In genomic region chr14:38080696-38081095, GRCh38 we compare ENCODE assay signal across 21 cellular contexts.
"Had no signal": no experiment of that assay in that cellular context is flagged by ENCODE, and none has a peak within 500 bp of the region (broad histone marks: within the 10 kb centered on the region; RNA-seq: fewer than 3 reads in every experiment).

No MANE protein-coding gene starts in this region.

- H3K27me3 ChIP-seq: esophagus muscularis mucosa, gastrocnemius medialis, neural progenitor cell, stomach, transverse colon had no signal

- H3K27ac Mint-ChIP-seq: memory B cell, neural progenitor cell had no signal

- H3K4me1 ChIP-seq: esophagus muscularis mucosa, gastrocnemius medialis, left ventricle myocardium inferior, parathyroid adenoma, psoas muscle had no signal

- H3K79me2 ChIP-seq: parathyroid adenoma had no signal

- ATAC-seq: gastrocnemius medialis; left cardiac atrium; lower lobe of right lung; natural killer cell treated with Interleukin-12 subunit alpha and Interleukin-12 subunit beta and Interleukin-15 and Interleukin-18, amount 100 ng/mL, for 72 hours; psoas muscle; sciatic nerve had no signal

- H3K9ac ChIP-seq: neural progenitor cell, parathyroid adenoma had no signal

- H3K9me3 ChIP-seq: esophagus muscularis mucosa, gastrocnemius medialis, lower lobe of right lung, psoas muscle, stomach, thoracic aorta, transverse colon had no signal

- H3K4me1 Mint-ChIP-seq: memory B cell, neural progenitor cell had no signal

- H3K4me3 Mint-ChIP-seq: memory B cell; natural killer cell treated with Interleukin-12 subunit alpha and Interleukin-12 subunit beta and Interleukin-15 and Interleukin-18, amount 100 ng/mL, for 72 hours; neural progenitor cell had no signal

- DNase-seq: effector memory CD4-positive, alpha-beta T cell; gastrocnemius medialis; glutamatergic neuron; islet precursor cell; left cardiac atrium; left ventricle myocardium inferior; lower lobe of right lung; midbrain; occipital lobe; psoas muscle; stimulated activated naive CD4-positive, alpha-beta T cell; stomach; substantia nigra; transverse colon had no signal

- H2AFZ ChIP-seq: neural progenitor cell, parathyroid adenoma had no signal

- H3K36me3 ChIP-seq: esophagus muscularis mucosa, gastrocnemius medialis, left ventricle myocardium inferior, lower lobe of right lung, neural progenitor cell, stomach, thoracic aorta, transverse colon had no signal

- H3K4me3 ChIP-seq: esophagus muscularis mucosa, gastrocnemius medialis, left ventricle myocardium inferior, lower lobe of right lung, neural progenitor cell, psoas muscle, stomach, thoracic aorta, transverse colon had no signal

- H3K27me3 Mint-ChIP-seq: memory B cell; natural killer cell treated with Interleukin-12 subunit alpha and Interleukin-12 subunit beta and Interleukin-15 and Interleukin-18, amount 100 ng/mL, for 72 hours had no signal

- H3K27ac ChIP-seq: esophagus muscularis mucosa, gastrocnemius medialis, left ventricle myocardium inferior, lower lobe of right lung, neural progenitor cell, parathyroid adenoma, psoas muscle, stomach, thoracic aorta, transverse colon had no signal

- H3K4me2 ChIP-seq: neural progenitor cell had no signal

- H3K36me3 Mint-ChIP-seq: neural progenitor cell had no signal
